ENCODE assay signal across 8 cellular contexts in genomic region chr5:41707853-41708603, GRCh38.
A peak's percentile ranks its signal among the peaks of the same experiment; 100 is the strongest.
DNase-seq lines count a peak whose midpoint lies in the region; ATAC-seq, FAIRE-seq and TF ChIP-seq lines count a peak whose summit lies in the region.

No MANE protein-coding gene starts in this region.

- no peak overlapping the region for H3K4me3 ChIP-seq in left ventricle myocardium inferior
- H3K4me3 ChIP-seq in endothelial cell of umbilical vein (replicated peaks in 1 of 3; ENCODE audit: insufficient read depth in 1 of 3, low read depth in 1 of 3, low read length in 3 of 3) = no peak overlapping the region
- H3K4me3 ChIP-seq in tibial artery = no peak overlapping the region
- H3K4me3 ChIP-seq in sigmoid colon = no peak overlapping the region

- no peaks in the 10 kb centered on the region for H3K4me1 ChIP-seq in left ventricle myocardium inferior
- no peaks in the 10 kb centered on the region for H3K4me1 ChIP-seq in endothelial cell of umbilical vein (ENCODE audit: control insufficient read depth, extremely low read depth, insufficient read depth, low read length)
- H3K4me1 ChIP-seq in tibial artery = no peaks in the 10 kb centered on the region
- no peaks in the 10 kb centered on the region for H3K4me1 ChIP-seq in sigmoid colon

- H3K9ac ChIP-seq in endothelial cell of umbilical vein (replicated peaks; ENCODE audit: extremely low read depth, insufficient read depth, low read length) = no peak overlapping the region

- H3K79me2 ChIP-seq in endothelial cell of umbilical vein (ENCODE audit: control insufficient read depth, insufficient read depth, low read length) = no peaks in the 10 kb centered on the region

- no peaks in the 10 kb centered on the region for H4K20me1 ChIP-seq in endothelial cell of umbilical vein (replicated peaks; ENCODE audit: control insufficient read depth, extremely low read depth, insufficient read depth, low read length)

- H3K9me3 ChIP-seq in left ventricle myocardium inferior (replicated peaks) (peaks cover 55% of the 10 kb centered on the region), endothelial cell of umbilical vein (replicated peaks; ENCODE audit: control insufficient read depth, insufficient read depth, low read length) (no peaks in the 10 kb centered on the region), tibial artery (peaks cover 0 to 29% (median 12%) of the 10 kb centered on the region in 3 donors), sigmoid colon (peaks cover 0 to 9% (median under 1%) of the 10 kb centered on the region in 4 donors)

- no peak for ATAC-seq in Right ventricle myocardium superior (ENCODE audit: poor library complexity)
- ATAC-seq in HG03025 (IDR thresholded peaks at IDR 0.05; ENCODE audit: low FRiP score, unreplicated experiment) = peak; percentile 80

- intact Hi-C loops in left ventricle myocardium inferior (cut with micrococcal nuclease) = no loop called here
- intact Hi-C loops in Right ventricle myocardium superior (cut with DNase I) = no loop called here
- intact Hi-C loops in endothelial cell of umbilical vein (cut with micrococcal nuclease) = loop anchor here (1.0 to 5.0 kb wide), 2 partner anchors 135 to 349 kb away; no protein-coding TSS in a partner anchor
- intact Hi-C loops in tibial artery (cut with DNase I; ENCODE audit: low total_unique reads) = no loop called here
- intact Hi-C loops in sigmoid colon (cut with DNase I) = no loop called here

- H2AFZ ChIP-seq in endothelial cell of umbilical vein (ENCODE audit: low read depth, low read length) = peak overlapping the region; percentile 23

- POLR2A ChIA-PET in endothelial cell of umbilical vein (lab: Charles Lee) = no interaction called here

- H3K9me1 ChIP-seq in endothelial cell of umbilical vein (replicated peaks; ENCODE audit: control insufficient read depth, extremely low read depth, insufficient read depth, low read length) = no peaks in the 10 kb centered on the region

- no peak for TF ChIP-seq EP300 in sigmoid colon (IDR thresholded peaks at IDR 0.05)

- WGBS in sigmoid colon, 2 donors = 57 to 66% methylated on average over 4 of the region's 4 CpGs

- peak; percentile 71 for FAIRE-seq in endothelial cell of umbilical vein (lab: Jason Lieb, UNC)

- H3K27me3 ChIP-seq in left ventricle myocardium inferior (ENCODE audit: low read depth) (no peaks in the 10 kb centered on the region), endothelial cell of umbilical vein (ENCODE audit: control insufficient read depth in 2 of 2, insufficient read depth in 2 of 2, low read length in 2 of 2) (peaks cover 4 to 16% of the 10 kb centered on the region in 2 experiments), tibial artery (no peaks in the 10 kb centered on the region), sigmoid colon (no peaks in the 10 kb centered on the region)

- H3K27ac ChIP-seq in left ventricle myocardium inferior (replicated peaks) (no peak overlapping the region), endothelial cell of umbilical vein (ENCODE audit: insufficient read depth, low read depth, low read length) (no peak overlapping the region), tibial artery (no peak overlapping the region), sigmoid colon (no peak overlapping the region)

- peak; percentile 27 for TF ChIP-seq CTCF in left ventricle myocardium inferior (IDR thresholded peaks at IDR 0.05; ENCODE audit: borderline replicate concordance)
- peak; percentile 51 to 52 for TF ChIP-seq CTCF in endothelial cell of umbilical vein (IDR thresholded peaks at IDR 0.05; ENCODE audit: extremely low read depth in 1 of 2, insufficient read depth in 1 of 2, low read depth in 1 of 2, low read length in 2 of 2)
- TF ChIP-seq CTCF in tibial artery (IDR thresholded peaks at IDR 0.05) = peak; percentile 9 to 25
- no peak for TF ChIP-seq CTCF in sigmoid colon (IDR thresholded peaks at IDR 0.05)

- no TSS peak for BruUV-seq in endothelial cell of umbilical vein (replicated peaks; lab: Mats Ljungman, UMichigan)

- CTCF ChIA-PET in endothelial cell of umbilical vein (lab: Charles Lee) = interaction anchor here (1.1 to 5.8 kb wide), 10 partner anchors 11 to 438 kb away, joined by 3 to 155 read pairs (median 6); no protein-coding TSS in a partner anchor

- no peaks in the 10 kb centered on the region for H3K36me3 ChIP-seq in left ventricle myocardium inferior
- no peaks in the 10 kb centered on the region for H3K36me3 ChIP-seq in endothelial cell of umbilical vein (ENCODE audit: control insufficient read depth in 2 of 2, extremely low read depth in 1 of 2, insufficient read depth in 2 of 2, low read length in 2 of 2)
- H3K36me3 ChIP-seq in tibial artery = no peaks in the 10 kb centered on the region
- H3K36me3 ChIP-seq in sigmoid colon = no peaks in the 10 kb centered on the region

- no peak overlapping the region for H3K4me2 ChIP-seq in endothelial cell of umbilical vein (ENCODE audit: insufficient read depth, low read length)

- DNase-seq in left ventricle myocardium inferior (no peak), Right ventricle myocardium superior (no peak), NCI-H345 (lab: John Stamatoyannopoulos, UW) (peak; percentile 10), endothelial cell of umbilical vein (ENCODE audit: low read depth, low spot score) (peak; percentile 57), tibial artery (no peak), HK-2 (ENCODE audit: unreplicated experiment) (no peak), sigmoid colon (no peak)

- no peak for TF ChIP-seq POLR2A in endothelial cell of umbilical vein (IDR thresholded peaks at IDR 0.05; ENCODE audit: low read depth, low read length)
- no peak for TF ChIP-seq POLR2A in sigmoid colon (IDR thresholded peaks at IDR 0.05)

- dilution Hi-C loops in endothelial cell of umbilical vein (cut with MboI; ENCODE audit: extremely low pct_ligation_motif_present, low sequenced_read_pairs) = no loop called here

TF ChIP-seq in endothelial cell of umbilical vein, 7 proteins besides CTCF, POLR2A, EP300 and RAD21:
- TF ChIP-seq FOS (IDR thresholded peaks at IDR 0.05; ENCODE audit: borderline replicate concordance, insufficient read depth, low read length) (no peak), JUN (IDR thresholded peaks at IDR 0.05; ENCODE audit: borderline replicate concordance, insufficient read depth, insufficient read length, low read depth) (no peak), POLR2AphosphoS5 (IDR thresholded peaks at IDR 0.05; ENCODE audit: insufficient read depth, low read depth, low read length) (no peak), GATA2 (IDR thresholded peaks at IDR 0.05; ENCODE audit: insufficient read depth, insufficient read length, low read depth, low read length) (no peak), MAX (IDR thresholded peaks at IDR 0.05; ENCODE audit: insufficient read depth, insufficient read length) (no peak), MYC (IDR thresholded peaks at IDR 0.05; ENCODE audit: low read depth, low read length) (no peak), EZH2 (IDR thresholded peaks at IDR 0.05; ENCODE audit: borderline replicate concordance, low read depth, low read length, severe bottlenecking) (no peak)

Comparison
In these comparisons a context has a peak if more than half of its experiments do, and no peak if none do; other contexts are left out.
1. DNase-seq: peak in NCI-H345 (single experiment) and endothelial cell of umbilical vein (single experiment); none in left ventricle myocardium inferior (single experiment), Right ventricle myocardium superior (single experiment), tibial artery (0 of 2), HK-2 (single experiment) and sigmoid colon (single experiment).
2. CTCF ChIP-seq: peak in left ventricle myocardium inferior (single experiment), endothelial cell of umbilical vein (2 of 2) and tibial artery (2 of 2); none in sigmoid colon (0 of 4).